28 cellular contexts compared by ENCODE assay signal in the genomic region with DNA sequence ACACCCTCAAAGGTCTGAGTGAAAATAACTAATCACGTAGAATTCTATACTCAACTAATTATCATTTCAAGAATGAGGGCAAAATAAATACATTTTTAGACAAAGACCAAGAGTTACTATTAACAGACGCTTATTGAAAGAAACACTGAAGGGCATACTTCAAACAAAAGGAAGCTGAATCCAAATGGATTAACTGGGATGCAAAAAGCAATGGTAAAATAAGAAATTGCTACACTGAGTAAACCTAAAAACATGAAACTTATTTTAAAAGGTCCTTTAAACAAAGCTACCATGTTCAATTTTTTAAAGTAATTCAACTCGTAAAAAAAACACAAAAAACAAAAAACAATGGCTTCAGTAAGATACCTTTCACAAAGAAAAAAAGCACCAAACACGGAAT. TPM values are rescaled to one million over a fixed set of nuclear protein-coding genes. Genes with fewer than 3 reads are reported as not detected.
A peak's percentile ranks its signal among the peaks of the same experiment; 100 is the strongest.
DNase-seq lines count a peak whose midpoint lies in the region; ATAC-seq, FAIRE-seq and TF ChIP-seq lines count a peak whose summit lies in the region.
"Had no signal": no experiment of that assay in that cellular context is flagged by ENCODE, and none has a peak within 500 bp of the region (broad histone marks: within the 10 kb centered on the region; RNA-seq: fewer than 3 reads in every experiment).

No MANE protein-coding gene starts in this region.

- POLR2A ChIA-PET in MCF 10A (lab: Yijun Ruan, JAX): interaction anchor here (0.6 to 4.3 kb wide), 6 partner anchors 11 to 63 kb away, joined by 3 to 29 read pairs (median 4); a partner anchor contains a TSS
- POLR2A ChIA-PET in HEK293 (lab: Yijun Ruan, JAX): interaction anchor here (1.6 kb wide), 1 partner anchor 29 kb away, joined by 4 read pairs; no protein-coding TSS in a partner anchor

- BruUV-seq in MCF 10A (replicated peaks; lab: Mats Ljungman, UMichigan): no TSS peak

- TF ChIP-seq POLR2A in breast epithelium (IDR thresholded peaks at IDR 0.05) (no peak), sigmoid colon (IDR thresholded peaks at IDR 0.05) (no peak)

- H3K27ac Mint-ChIP-seq in MCF 10A (ENCODE audit: low read depth, unreplicated experiment) (no peak overlapping the region), T-helper 17 cell (no peak overlapping the region)

- H3K27ac ChIP-seq in breast epithelium (peak overlapping the region; percentile 16 to 68), HEK293 (ENCODE audit: extremely low read depth, low read depth, low read length) (no peak overlapping the region), sigmoid colon (peak overlapping the region; percentile 18 to 54 (median 28))
- H3K27ac ChIP-seq: SJCRH30 had no signal

- no peak for TF ChIP-seq CTCF in breast epithelium (IDR thresholded peaks at IDR 0.05)
- no peak for TF ChIP-seq CTCF in MCF 10A (IDR thresholded peaks at IDR 0.05; ENCODE audit: unreplicated experiment)
- TF ChIP-seq CTCF in HEK293 (tag by site-specific recombination; IDR thresholded peaks at IDR 0.05): no peak
- TF ChIP-seq CTCF in sigmoid colon (IDR thresholded peaks at IDR 0.05): no peak

- H3K27me3 Mint-ChIP-seq in MCF 10A (ENCODE audit: insufficient read depth, unreplicated experiment) (no peaks in the 10 kb centered on the region), T-helper 17 cell (peaks cover 9% of the 10 kb centered on the region)

- CTCF ChIA-PET in MCF 10A (lab: Yijun Ruan, JAX): interaction anchor here (0.6 to 1.1 kb wide), 4 partner anchors 13 to 960 kb away, joined by 3 read pairs; no protein-coding TSS in a partner anchor
- CTCF ChIA-PET in HEK293 (lab: Yijun Ruan, JAX): interaction anchor here (0.9 to 1.1 kb wide), 2 partner anchors 9 to 12 kb away, joined by 3 to 4 read pairs; no protein-coding TSS in a partner anchor

- DNase-seq in breast epithelium (ENCODE audit: low spot score in 2 of 2) (no peak), MCF 10A (ENCODE audit: unreplicated experiment) (no peak), sigmoid colon (no peak), T-helper 17 cell (no peak)
- DNase-seq: 8988T; Calu3; DMS79 treated with DMSO at 0.1 percent for 48 hours; GF-D8; Kasumi-1; MV-4-11; NCI-H1105; NCI-H1436 treated with DMSO at 0.1 percent for 48 hours; NCI-H187 treated with DMSO at 0.1 percent for 48 hours; NCI-H446; NCI-H526; NCI-H82; NK-92 treated with Interleukin-12 subunit alpha and Interleukin-12 subunit beta, amount 100 ng/mL, for 24 hours; PC-3; SJCRH30 had no signal

- H3K9me3 ChIP-seq in breast epithelium (no peaks in the 10 kb centered on the region), HEK293 (ENCODE audit: control insufficient read depth, insufficient read depth, low read depth, low read length) (no peaks in the 10 kb centered on the region; the same call in 1 of the 2 replicates), sigmoid colon (no peaks in the 10 kb centered on the region), T-helper 17 cell (ENCODE audit: control insufficient read depth, low read length, poor library complexity, severe bottlenecking) (no peaks in the 10 kb centered on the region)
- H3K9me3 ChIP-seq: HAP-1, SJCRH30 had no signal

- no peak for ATAC-seq in HG02610 (IDR thresholded peaks at IDR 0.05; ENCODE audit: unreplicated experiment)
- no peak for ATAC-seq in T-helper 17 cell
- no peak for ATAC-seq in HG02885 (IDR thresholded peaks at IDR 0.05; ENCODE audit: poor library complexity, unreplicated experiment)
- ATAC-seq: K562, PC-3, SK-N-SH treated with all-trans-retinoic acid at 6 μM for 48 hours had no signal

- H3K36me3 ChIP-seq in breast epithelium (no peaks in the 10 kb centered on the region), HEK293 (ENCODE audit: control insufficient read depth in 2 of 2, insufficient read depth in 1 of 2, low read length in 2 of 2) (no peaks in the 10 kb centered on the region), sigmoid colon (peaks cover 0 to 4% (median 0%) of the 10 kb centered on the region in 4 donors)
- H3K36me3 ChIP-seq: SJCRH30 had no signal

- TF ChIP-seq EP300 in sigmoid colon (IDR thresholded peaks at IDR 0.05): no peak

- H3K4me3 ChIP-seq in breast epithelium (no peak overlapping the region), HEK293 (ENCODE audit: low read depth, low read length) (no peak overlapping the region), sigmoid colon (no peak overlapping the region)
- H3K4me3 ChIP-seq: HAP-1, K562, SJCRH30 had no signal

- no peaks in the 10 kb centered on the region for H3K27me3 ChIP-seq in breast epithelium
- no peaks in the 10 kb centered on the region for H3K27me3 ChIP-seq in sigmoid colon
- H3K27me3 ChIP-seq: SJCRH30 had no signal

- H3K4me1 ChIP-seq in breast epithelium: no peaks in the 10 kb centered on the region
- H3K4me1 ChIP-seq in HEK293 (ENCODE audit: control insufficient read depth, insufficient read depth, low read length): peaks cover 19% of the 10 kb centered on the region
- peaks cover 0 to 39% (median 15%) of the 10 kb centered on the region in 4 donors for H3K4me1 ChIP-seq in sigmoid colon

- FAIRE-seq in islet of Langerhans (lab: Jason Lieb, UNC): peak; percentile 5
- FAIRE-seq: GM12891, GM19239, K562 had no signal

- H3K4me3 Mint-ChIP-seq in MCF 10A (ENCODE audit: unreplicated experiment) (no peak overlapping the region), T-helper 17 cell (no peak overlapping the region)

- H3K9me3 Mint-ChIP-seq in MCF 10A (ENCODE audit: unreplicated experiment): peaks cover 7% of the 10 kb centered on the region

- 91 to 93% methylated on average over 4 of the region's 4 CpGs for WGBS in sigmoid colon, 2 donors

- intact Hi-C loops in breast epithelium (cut with DNase I; ENCODE audit: low total_unique reads) (no loop called here), MCF 10A (cut with micrococcal nuclease) (no loop called here), sigmoid colon (cut with DNase I) (no loop called here)

- peaks cover 13% of the 10 kb centered on the region for H3K36me3 Mint-ChIP-seq in MCF 10A (ENCODE audit: insufficient read depth, unreplicated experiment)
- H3K36me3 Mint-ChIP-seq in T-helper 17 cell (ENCODE audit: low read depth): no peaks in the 10 kb centered on the region

- H3K4me1 Mint-ChIP-seq in MCF 10A (ENCODE audit: insufficient read depth, unreplicated experiment) (peaks cover 17% of the 10 kb centered on the region), T-helper 17 cell (peaks cover 11% of the 10 kb centered on the region)

TF ChIP-seq in HEK293, 187 proteins besides CTCF, POLR2A, EP300 and RAD21:
- TF ChIP-seq ZNF785 (tag by site-specific recombination; IDR thresholded peaks at IDR 0.05) (no peak), SETDB1 (IDR thresholded peaks at IDR 0.05; ENCODE audit: insufficient read length, low read length) (peak; percentile 70), ZNF366 (tag by site-specific recombination; conservative IDR thresholded peaks at IDR 0.05) (no peak)
TF ChIP-seq in HEK293: peak in this region for 1.

RNA-seq across cellular contexts. Expression of a gene that starts 28.2 kb away (rescaled TPM):
- total RNA-seq in breast epithelium: 10 to 100 TPM; 28.6 to 69.1 (median 52.4) TPM
- 24.9 and 27.6 TPM in 2 replicates for total RNA-seq in MCF 10A (2022)
- 10 to 100 TPM; 36.0 to 55.1 (median 41.6) TPM for total RNA-seq in sigmoid colon
- polyA plus RNA-seq in sigmoid colon: 1 to 10 TPM; 1.8 to 7.2 (median 4.8) TPM
- 1 to 10 TPM; 1.8 to 2.0 TPM for total RNA-seq in T-helper 17 cell
